In the genomic region with DNA sequence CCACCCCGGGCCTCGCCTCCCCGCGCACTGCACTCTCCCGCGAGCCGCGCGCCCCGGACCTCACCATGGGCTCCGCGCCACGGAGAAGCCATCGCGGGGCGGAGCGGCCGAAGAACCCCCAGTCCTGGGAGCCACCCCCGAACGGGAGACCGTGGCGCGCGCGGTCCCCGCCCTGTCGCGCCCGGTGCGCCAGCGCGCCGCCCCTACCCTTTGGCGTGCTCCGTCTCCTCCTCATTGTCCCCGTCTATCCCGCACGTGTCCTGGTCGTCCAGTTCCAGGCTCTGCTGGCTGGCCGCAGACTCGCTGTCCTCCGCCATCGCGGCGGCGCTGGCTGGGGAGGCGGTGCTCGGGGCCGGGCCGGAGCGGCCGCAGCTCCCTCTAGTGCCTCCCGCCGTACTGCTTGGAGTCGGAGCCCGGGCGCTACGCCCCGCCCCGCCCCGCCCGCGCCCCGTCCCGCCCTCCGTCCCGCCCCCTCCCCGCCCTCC, we compare ENCODE assay signal across 8 cellular contexts. TPM values are rescaled to one million over a fixed set of nuclear protein-coding genes. Genes with fewer than 3 reads are reported as not detected.
DNase-seq lines count a peak whose midpoint lies in the region; ATAC-seq, FAIRE-seq and TF ChIP-seq lines count a peak whose summit lies in the region.

A gene (minus strand): TSS at position 398 of the 485 bp plus-strand sequence. CDS start 81 bp downstream, at position 317.

- no peaks in the 10 kb centered on the region for H3K36me3 ChIP-seq in NT2/D1 (ENCODE audit: insufficient read depth, insufficient read length, low read length)
- H3K36me3 ChIP-seq in brain microvascular endothelial cell (replicated peaks) = no peaks in the 10 kb centered on the region
- no peaks in the 10 kb centered on the region for H3K36me3 ChIP-seq in small intestine (ENCODE audit: control insufficient read depth in 2 of 2, insufficient read depth in 2 of 2, low read length in 2 of 2)

- no peak for FAIRE-seq in small intestine (lab: Jason Lieb, UNC)

- H3K4me1 ChIP-seq in NT2/D1 (ENCODE audit: insufficient read depth, insufficient read length) (peaks cover 5% of the 10 kb centered on the region), small intestine (ENCODE audit: control insufficient read depth in 2 of 2, insufficient read depth in 1 of 2, low read depth in 1 of 2, low read length in 1 of 2) (peaks cover 0 to 9% of the 10 kb centered on the region in 2 donors)

- in situ Hi-C loops in brain microvascular endothelial cell (cut with HindIII; ENCODE audit: low pct_ligation_motif_present, low sequenced_read_pairs) = no loop called here

- peaks cover 15% of the 10 kb centered on the region for H3K27me3 ChIP-seq in NT2/D1 (ENCODE audit: insufficient read depth, insufficient read length)
- H3K27me3 ChIP-seq in brain microvascular endothelial cell (replicated peaks) = no peaks in the 10 kb centered on the region
- no peaks in the 10 kb centered on the region for H3K27me3 ChIP-seq in small intestine (ENCODE audit: control insufficient read depth in 2 of 2, insufficient read depth in 2 of 2, low read length in 2 of 2)

- H3K27me3 Mint-ChIP-seq in immature natural killer cell (ENCODE audit: low read depth in 3 of 3) = peaks cover 3 to 4% (median 4%) of the 10 kb centered on the region in 3 donors

- ATAC-seq in GM21390 (IDR thresholded peaks at IDR 0.05; ENCODE audit: unreplicated experiment) = peak; percentile 84

- peak within 1 kb of the TSS; percentile 82 to 95 (median 93) for H3K27ac Mint-ChIP-seq in immature natural killer cell

- H3K9ac ChIP-seq in NT2/D1 (ENCODE audit: insufficient read length, low read depth) = peak within 1 kb of the TSS; percentile 84

- H3K27ac ChIP-seq in brain microvascular endothelial cell (peak within 1 kb of the TSS; percentile 47), small intestine (ENCODE audit: low read depth in 1 of 2, low read length in 1 of 2) (peak within 1 kb of the TSS; percentile 93 to 99)

- H3K9me3 Mint-ChIP-seq in immature natural killer cell = no peaks in the 10 kb centered on the region

- H3K4me3 ChIP-seq in NT2/D1 (ENCODE audit: insufficient read length, low read depth) (peak within 1 kb of the TSS; percentile 73), brain microvascular endothelial cell (ENCODE audit: low read depth, low read length) (peak within 1 kb of the TSS; percentile 78), small intestine (ENCODE audit: low read depth in 1 of 2, low read length in 2 of 2) (peak within 1 kb of the TSS; percentile 89 to 99)

- 0 to 1% (median 0%) methylated on average over 27 to 68 of the region's 68 CpGs for WGBS in small intestine, 3 donors

- DNase-seq in SHP77 (lab: John Stamatoyannopoulos, UW) (peak; percentile 70 to 80), SHP77 treated with DMSO at 0.1 percent for 48 hours (lab: John Stamatoyannopoulos, UW) (no peak), HPDE6-E6E7 (ENCODE audit: extremely low spot score) (peak; percentile 58), NT2/D1 (ENCODE audit: low read depth, low spot score) (peak; percentile 60), brain microvascular endothelial cell (no peak), immature natural killer cell (peak; percentile 83 to 87 (median 86)), small intestine (peak; percentile 85)

- H3K9me3 ChIP-seq in NT2/D1 (ENCODE audit: insufficient read depth, low read length) (no peaks in the 10 kb centered on the region), small intestine (ENCODE audit: control insufficient read depth, low read depth) (no peaks in the 10 kb centered on the region)

- peaks cover 54 to 77% of the 10 kb centered on the region in 2 donors for H3K4me1 Mint-ChIP-seq in immature natural killer cell

- TF ChIP-seq CTCF in brain microvascular endothelial cell (IDR thresholded peaks at IDR 0.05; ENCODE audit: low read depth, low read length, missing control alignments) = peak; percentile 47

- H3K36me3 Mint-ChIP-seq in immature natural killer cell = no peaks in the 10 kb centered on the region

- H3K4me3 Mint-ChIP-seq in immature natural killer cell = peak within 1 kb of the TSS; percentile 90 to 95 (median 94)

RNA-seq across cellular contexts. Expression of the gene that starts here (rescaled TPM):
- polyA plus RNA-seq in immature natural killer cell (10 to 100 TPM; 22.2 to 38.0 (median 24.7) TPM), small intestine (10 to 100 TPM in 1 of 3 donors, 1 to 10 TPM in 2; 9.2 to 19.2 (median 9.4) TPM)

Comparison
In these comparisons a context has a peak if more than half of its experiments do, and no peak if none do; other contexts are left out.
1. DNase-seq: peak in SHP77 (2 of 2), HPDE6-E6E7 (single experiment), NT2/D1 (single experiment), immature natural killer cell (3 of 3) and small intestine (single experiment); none in SHP77 treated with DMSO at 0.1 percent for 48 hours (single experiment) and brain microvascular endothelial cell (single experiment).
2. Peak in every context shown above with its lines, with median percentiles within 50 percentile points of each other: H3K4me3 ChIP-seq.